Comparison of ENCODE assay signal across 23 cellular contexts in genomic region chrX:151938172-151938571, GRCh38. TPM values are rescaled to one million over a fixed set of nuclear protein-coding genes. Genes with fewer than 3 reads are reported as not detected.
DNase-seq lines count a peak whose midpoint lies in the region; ATAC-seq, FAIRE-seq and TF ChIP-seq lines count a peak whose summit lies in the region.
"Had no signal": no experiment of that assay in that cellular context is flagged by ENCODE, and none has a peak within 500 bp of the region (broad histone marks: within the 10 kb centered on the region; RNA-seq: fewer than 3 reads in every experiment).

No MANE protein-coding gene starts in this region.

- dilution Hi-C loops in mammary epithelial cell (cut with HindIII; ENCODE audit: low sequenced_read_pairs), result no loop called here

- H3K9me3 ChIP-seq in A549 (no peaks in the 10 kb centered on the region), mammary epithelial cell (replicated peaks; ENCODE audit: insufficient read depth, low read length) (no peaks in the 10 kb centered on the region)

- BruUV-seq in mammary epithelial cell (replicated peaks; lab: Mats Ljungman, UMichigan), result no TSS peak

- H3K36me3 ChIP-seq in mammary epithelial cell (ENCODE audit: insufficient read depth, low read length), result no peaks in the 10 kb centered on the region

- POLR2A ChIA-PET in A549 (lab: Yijun Ruan, JAX), result no interaction called here

- intact Hi-C loops in mammary epithelial cell (cut with micrococcal nuclease), result no loop called here

- H2AFZ ChIP-seq in mammary epithelial cell (ENCODE audit: low read depth, low read length), result no peak overlapping the region

- CTCF ChIA-PET in A549 (lab: Yijun Ruan, JAX), result no interaction called here
- CTCF ChIA-PET in mammary epithelial cell (lab: Charles Lee; ENCODE audit: low non-redundant PET), result no interaction called here

- H3K4me2 ChIP-seq in A549 (no peak overlapping the region), mammary epithelial cell (ENCODE audit: insufficient read depth, low read depth, low read length) (no peak overlapping the region)

- H3K4me3 ChIP-seq in A549 (no peak overlapping the region), mammary epithelial cell (replicated peaks in 1 of 3; ENCODE audit: insufficient read depth in 1 of 3, low read depth in 2 of 3, low read length in 3 of 3) (no peak overlapping the region), fibroblast of mammary gland (ENCODE audit: control insufficient read depth, low read depth, low read length) (no peak overlapping the region)

- no peaks in the 10 kb centered on the region for H3K27me3 ChIP-seq in mammary epithelial cell (ENCODE audit: insufficient read depth, low read length)

- H3K79me2 ChIP-seq in mammary epithelial cell (ENCODE audit: insufficient read depth, low read length), result no peaks in the 10 kb centered on the region

- TF ChIP-seq RAD21 in A549 (conservative IDR thresholded peaks at IDR 0.05 in 1 of 2, IDR thresholded peaks at IDR 0.05 in 1 of 2), result no peak

- DNase-seq in A549 (ENCODE audit: low read depth in 1 of 2, low spot score in 1 of 2) (no peak), mammary epithelial cell (peak; percentile 9), fibroblast of mammary gland (ENCODE audit: low read depth) (peak; percentile 4), NCI-H2107 treated with DMSO at 0.1 percent for 48 hours (lab: John Stamatoyannopoulos, UW; ENCODE audit: unreplicated experiment) (no peak), omental fat pad (ENCODE audit: low spot score) (no peak), nucleus accumbens (lab: John Stamatoyannopoulos, UW) (no peak)
- DNase-seq: 8988T; C1 segment of cervical spinal cord; Calu3; CD4-positive, alpha-beta memory T cell; COR-L47; DMS53; DMS79 treated with DMSO at 0.1 percent for 48 hours; GF-D8; GOT3; HCEC 1CT had no signal

- no peak overlapping the region for H3K9ac ChIP-seq in mammary epithelial cell (ENCODE audit: insufficient read depth, low read length)

- in situ Hi-C loops in mammary epithelial cell (cut with MboI; ENCODE audit: low sequenced_read_pairs in 2 of 2), result no loop called here

- H3K27ac ChIP-seq in A549 (no peak overlapping the region), mammary epithelial cell (ENCODE audit: insufficient read depth, low read depth, low read length) (no peak overlapping the region)

- H3K4me1 ChIP-seq in A549 (no peaks in the 10 kb centered on the region), mammary epithelial cell (ENCODE audit: insufficient read depth, low read length) (no peaks in the 10 kb centered on the region)

- no peak for TF ChIP-seq POLR2A in A549 (IDR thresholded peaks at IDR 0.05; ENCODE audit: low read length)

- ATAC-seq in A549, result no peak
- ATAC-seq in omental fat pad (ENCODE audit: low FRiP score), result no peak

- no peaks in the 10 kb centered on the region for H4K20me1 ChIP-seq in mammary epithelial cell (ENCODE audit: insufficient read depth, low read length)

- TF ChIP-seq EP300 in A549 (IDR thresholded peaks at IDR 0.05), result no peak

- TF ChIP-seq CTCF in A549 (IDR thresholded peaks at IDR 0.05) (no peak), mammary epithelial cell (conservative IDR thresholded peaks at IDR 0.05 in 1 of 2, IDR thresholded peaks at IDR 0.05 in 1 of 2; ENCODE audit: extremely low read depth in 1 of 2, insufficient read depth in 1 of 2, low read depth in 1 of 2, low read length in 2 of 2) (no peak), fibroblast of mammary gland (conservative IDR thresholded peaks at IDR 0.05; ENCODE audit: control insufficient read depth, insufficient read depth, low read depth, low read length) (no peak), omental fat pad (IDR thresholded peaks at IDR 0.05) (no peak)

- peak; percentile 7 for FAIRE-seq in A549 (lab: Jason Lieb, UNC)
- FAIRE-seq: GM12891, GM18507, H54 had no signal

TF ChIP-seq in A549, 52 proteins besides CTCF, POLR2A, EP300 and RAD21:
- no peak for TF ChIP-seq CBX8 (IDR thresholded peaks at IDR 0.05)
- no peak for TF ChIP-seq CBX2 (IDR thresholded peaks at IDR 0.05; ENCODE audit: borderline replicate concordance, low read depth)
- no peak for TF ChIP-seq KDM1A (IDR thresholded peaks at IDR 0.05; ENCODE audit: low read depth)
- TF ChIP-seq CHD2 (IDR thresholded peaks at IDR 0.05; ENCODE audit: low read length, partially characterized antibody), result no peak
- no peak for TF ChIP-seq ZC3H11A (IDR thresholded peaks at IDR 0.05)
- no peak for TF ChIP-seq HES2 (IDR thresholded peaks at IDR 0.05)
- TF ChIP-seq BHLHE40 (IDR thresholded peaks at IDR 0.05; ENCODE audit: low read depth, low read length), result no peak
- no peak for TF ChIP-seq REST (IDR thresholded peaks at IDR 0.05)
- TF ChIP-seq JUNB (IDR thresholded peaks at IDR 0.05), result no peak

RNA-seq across cellular contexts. Expression of gene MAGEA4, which starts 25.5 kb away (rescaled TPM):
- polyA plus RNA-seq in A549 (2011; rRNA removed) (0.05 TPM in 1 of 2 replicates, not detected in the other), A549 (2017; fragmentation: RNase III; extraction: RNeasy Plus Mini Kit Qiagen cat#74134 plus additional on column Dnase treatment) (not detected in 3 replicates), mammary epithelial cell (not detected)
- 0.03 and 0.05 TPM in 2 replicates for polyA plus RNA-seq in A549 (2012; cell fraction: cytosol; rRNA removed)
- not detected in 2 replicates for polyA plus RNA-seq in A549 (2012; cell fraction: nucleus; rRNA removed)
- not detected in 2 replicates for polyA minus RNA-seq in A549 (2011; rRNA and poly(A)+ RNA removed)
- total RNA-seq in mammary epithelial cell (not detected), omental fat pad (not detected)
- polyA minus RNA-seq in mammary epithelial cell, result not detected
- total RNA-seq: A673; Calu3; CD4-positive, alpha-beta memory T cell; Daoy; G401 had no signal
- polyA plus RNA-seq: BJ; CD4-positive, alpha-beta memory T cell had no signal

RNA-seq across cellular contexts. Expression of gene GABRE, which starts 36.3 kb away (rescaled TPM):
- polyA plus RNA-seq in A549 (2011; rRNA removed) (92.4 and 101 TPM in 2 replicates), A549 (2017; fragmentation: RNase III; extraction: RNeasy Plus Mini Kit Qiagen cat#74134 plus additional on column Dnase treatment) (60.7 to 80.3 TPM (median 64.0 TPM) in 3 replicates), mammary epithelial cell (9.1 TPM)
- polyA plus RNA-seq in A549 (2012; cell fraction: cytosol; rRNA removed), result 32.2 and 52.7 TPM in 2 replicates
- 165 and 309 TPM in 2 replicates for polyA plus RNA-seq in A549 (2012; cell fraction: nucleus; rRNA removed)
- 258 and 321 TPM in 2 replicates for polyA minus RNA-seq in A549 (2011; rRNA and poly(A)+ RNA removed)
- total RNA-seq in mammary epithelial cell (10 to 100 TPM; 26.5 to 32.2 TPM), omental fat pad (100 to 1,000 TPM in 3 of 4 donors, 10 to 100 TPM in 1; 93.3 to 306 (median 153) TPM)
- polyA minus RNA-seq in mammary epithelial cell, result 46.5 TPM
- total RNA-seq: A673; CD4-positive, alpha-beta memory T cell; G401 had no signal
- polyA plus RNA-seq: CD4-positive, alpha-beta memory T cell had no signal

Comparison
In these comparisons a context has a peak if more than half of its experiments do, and no peak if none do; other contexts are left out.
1. DNase-seq: peak in mammary epithelial cell (single experiment) and fibroblast of mammary gland (single experiment); none in A549 (0 of 2), NCI-H2107 treated with DMSO at 0.1 percent for 48 hours (single experiment), omental fat pad (single experiment) and nucleus accumbens (0 of 56).